Comparison of ENCODE assay signal across 20 cellular contexts in the genomic region with DNA sequence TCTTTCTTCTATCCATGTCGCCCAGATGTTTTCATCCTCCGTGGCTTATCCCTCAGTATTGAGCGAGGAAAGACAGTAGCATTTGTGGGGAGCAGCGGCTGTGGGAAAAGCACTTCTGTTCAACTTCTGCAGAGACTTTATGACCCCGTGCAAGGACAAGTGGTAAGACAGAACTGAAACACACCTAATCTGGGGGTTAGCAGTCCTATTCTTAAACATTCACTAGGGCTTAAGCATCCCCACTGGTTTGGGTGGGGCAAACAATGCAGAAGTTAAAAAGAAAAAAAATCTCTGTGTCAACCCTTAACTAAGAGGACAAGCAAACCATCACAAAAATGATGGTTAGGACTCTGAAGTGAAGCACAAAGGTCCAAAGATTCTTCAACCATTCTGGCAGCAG. TPM values are rescaled to one million over a fixed set of nuclear protein-coding genes. Genes with fewer than 3 reads are reported as not detected.
"Had no signal": no experiment of that assay in that cellular context is flagged by ENCODE, and none has a peak within 500 bp of the region (broad histone marks: within the 10 kb centered on the region; RNA-seq: fewer than 3 reads in every experiment).

No MANE protein-coding gene starts in this region.

- DNase-seq: activated CD4-positive, CD25-positive, alpha-beta regulatory T cell treated with anti-CD3 and anti-CD28 coated beads, Interleukin-2, amount 50 U/mL, for 72 hours; activated naive CD4-positive, alpha-beta T cell; activated T-cell treated with anti-CD3 and anti-CD28 coated beads for 4 hours; anterior cingulate cortex; brain microvascular endothelial cell; immature natural killer cell; nephron progenitor cell; right cardiac atrium; stimulated activated CD4-positive, alpha-beta T cell treated with anti-CD3 and anti-CD28 coated beads, Interleukin-4, amount 100 ng/mL, for 24 hours; stimulated activated naive CD4-positive, alpha-beta T cell had no signal

- H3K4me1 ChIP-seq: prostate gland, tibial nerve, vagina had no signal

- H3K27me3 ChIP-seq: brain microvascular endothelial cell, tibial nerve, vagina had no signal

- ATAC-seq: esophagus mucosa, right cardiac atrium had no signal

- H3K9me3 ChIP-seq: prostate gland, tibial nerve, vagina had no signal

- H3K27ac ChIP-seq: brain microvascular endothelial cell, coronary artery, prostate gland, skin epidermis, tibial nerve, vagina had no signal

- H3K36me3 ChIP-seq: brain microvascular endothelial cell, prostate gland, tibial nerve, vagina had no signal

- H3K4me3 ChIP-seq: coronary artery, prostate gland, skin epidermis, tibial nerve, vagina had no signal

RNA-seq across cellular contexts. Expression of gene SP8, which starts 43.8 kb away (rescaled TPM):
- total RNA-seq: activated CD8-positive, alpha-beta memory T cell treated with anti-CD3 and anti-CD28 coated beads for 36 hours; esophagus mucosa; glomerular endothelial cell; omental fat pad; right cardiac atrium; subcutaneous adipose tissue had no signal
- polyA plus RNA-seq: immature natural killer cell, right cardiac atrium had no signal
